ENCODE assay signal across 8 cellular contexts in the genomic region with DNA sequence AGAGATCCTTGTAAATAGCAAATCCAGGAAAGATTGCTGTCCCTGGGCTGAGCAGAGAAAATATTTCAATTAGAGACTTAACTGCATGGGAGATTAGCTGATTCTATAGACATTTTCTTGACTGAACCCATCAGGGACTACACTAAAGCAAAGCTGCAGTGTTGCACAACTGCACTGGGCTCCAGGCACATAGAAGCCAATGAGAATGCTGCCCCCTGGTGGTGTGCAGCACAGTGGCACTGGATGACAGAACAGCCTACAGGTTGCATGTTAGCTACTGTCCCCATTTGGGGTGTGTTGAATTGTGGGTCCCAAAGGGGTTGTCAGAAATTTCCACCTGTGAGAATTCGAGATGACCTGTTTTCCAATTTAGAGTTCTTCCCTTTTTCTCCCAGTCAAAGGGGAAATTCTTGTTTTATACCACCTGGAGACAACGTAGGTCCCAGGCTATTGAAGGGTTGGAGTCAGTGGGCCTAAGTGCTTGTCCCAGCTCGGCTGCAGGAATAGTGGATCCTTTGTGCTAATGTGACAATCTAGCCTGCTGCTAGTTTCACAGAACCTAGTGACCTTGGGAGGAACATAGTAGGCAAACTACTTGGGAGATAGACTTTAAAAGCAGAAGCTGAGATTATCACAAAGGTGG.
DNase-seq lines count a peak whose midpoint lies in the region; ATAC-seq and TF ChIP-seq lines count a peak whose summit lies in the region.

No MANE protein-coding gene starts in this region.

- no peaks in the 10 kb centered on the region for H3K4me1 Mint-ChIP-seq in activated CD8-positive, alpha-beta T cell treated with anti-CD3 and anti-CD28 coated beads, Interleukin-2, amount 10 ng/mL, durations not matched to agents 7 days and 5 days (ENCODE audit: low read depth)

- H3K4me3 ChIP-seq in BE2C (ENCODE audit: low read depth, low read length) (no peak overlapping the region), fibroblast of mammary gland (ENCODE audit: control insufficient read depth, low read depth, low read length) (no peak overlapping the region), vagina (no peak overlapping the region)

- TF ChIP-seq POLR2A in vagina (IDR thresholded peaks at IDR 0.05): no peak

- H3K27ac ChIP-seq in vagina: no peak overlapping the region

- POLR2A ChIA-PET in activated CD8-positive, alpha-beta T cell treated with anti-CD3 and anti-CD28 coated beads, Interleukin-2, amount 10 ng/mL, durations not matched to agents 7 days and 5 days (lab: Charles Lee): no interaction called here

- peak; percentile 75 for DNase-seq in BE2C
- peak; percentile 71 for DNase-seq in H4 (ENCODE audit: low spot score)
- peak; percentile 86 for DNase-seq in NCI-H460 (ENCODE audit: extremely low read depth, low read depth)
- peak; percentile 66 for DNase-seq in activated CD8-positive, alpha-beta T cell treated with anti-CD3 and anti-CD28 coated beads, Interleukin-2, amount 10 ng/mL, durations not matched to agents 7 days and 5 days
- peak; percentile 74 for DNase-seq in fibroblast of mammary gland (ENCODE audit: low read depth)
- peak; percentile 38 for DNase-seq in omental fat pad (ENCODE audit: low spot score)
- DNase-seq in vagina (ENCODE audit: extremely low spot score in 2 of 2): no peak
- no peak for DNase-seq in GF-D8 (lab: John Stamatoyannopoulos, UW)

- H3K27me3 Mint-ChIP-seq in activated CD8-positive, alpha-beta T cell treated with anti-CD3 and anti-CD28 coated beads, Interleukin-2, amount 10 ng/mL, durations not matched to agents 7 days and 5 days (ENCODE audit: low read depth): peaks cover 20% of the 10 kb centered on the region

- CTCF ChIA-PET in activated CD8-positive, alpha-beta T cell treated with anti-CD3 and anti-CD28 coated beads, Interleukin-2, amount 10 ng/mL, durations not matched to agents 7 days and 5 days (lab: Charles Lee): interaction anchor here (0.7 to 2.5 kb wide), 12 partner anchors 9 to 256 kb away, joined by 3 to 20 read pairs (median 4); no protein-coding TSS in a partner anchor

- H3K36me3 ChIP-seq in BE2C: no peaks in the 10 kb centered on the region
- no peaks in the 10 kb centered on the region for H3K36me3 ChIP-seq in vagina

- H3K9me3 Mint-ChIP-seq in activated CD8-positive, alpha-beta T cell treated with anti-CD3 and anti-CD28 coated beads, Interleukin-2, amount 10 ng/mL, durations not matched to agents 7 days and 5 days (ENCODE audit: insufficient read depth): no peaks in the 10 kb centered on the region

- no peak overlapping the region for H3K4me3 Mint-ChIP-seq in activated CD8-positive, alpha-beta T cell treated with anti-CD3 and anti-CD28 coated beads, Interleukin-2, amount 10 ng/mL, durations not matched to agents 7 days and 5 days

- no peaks in the 10 kb centered on the region for H3K36me3 Mint-ChIP-seq in activated CD8-positive, alpha-beta T cell treated with anti-CD3 and anti-CD28 coated beads, Interleukin-2, amount 10 ng/mL, durations not matched to agents 7 days and 5 days (ENCODE audit: low read depth)

- intact Hi-C loops in vagina (cut with DNase I): no loop called here

- peak; percentile 81 for ATAC-seq in activated CD8-positive, alpha-beta T cell treated with anti-CD3 and anti-CD28 coated beads, Interleukin-2, amount 10 ng/mL, durations not matched to agents 7 days and 5 days
- no peak for ATAC-seq in omental fat pad (ENCODE audit: low FRiP score)

- H3K4me1 ChIP-seq in BE2C (no peaks in the 10 kb centered on the region), vagina (no peaks in the 10 kb centered on the region)

- H3K27me3 ChIP-seq in BE2C (no peaks in the 10 kb centered on the region; the same call in 1 of the 2 replicates), vagina (no peaks in the 10 kb centered on the region)

- no peaks in the 10 kb centered on the region for H3K9me3 ChIP-seq in BE2C
- no peaks in the 10 kb centered on the region for H3K9me3 ChIP-seq in vagina

- peak; percentile 97 for TF ChIP-seq CTCF in BE2C (IDR thresholded peaks at IDR 0.05; ENCODE audit: low read depth, low read length)
- TF ChIP-seq CTCF in fibroblast of mammary gland (conservative IDR thresholded peaks at IDR 0.05; ENCODE audit: control insufficient read depth, insufficient read depth, low read depth, low read length): peak; percentile 92
- TF ChIP-seq CTCF in omental fat pad (IDR thresholded peaks at IDR 0.05): peak in 1 of 3 donors; percentile 52
- peak; percentile 7 to 34 (median 18) for TF ChIP-seq CTCF in vagina (IDR thresholded peaks at IDR 0.05)

- H3K27ac Mint-ChIP-seq in activated CD8-positive, alpha-beta T cell treated with anti-CD3 and anti-CD28 coated beads, Interleukin-2, amount 10 ng/mL, durations not matched to agents 7 days and 5 days: no peak overlapping the region

Comparison
In these comparisons a context has a peak if more than half of its experiments do, and no peak if none do; other contexts are left out.
1. DNase-seq: peak in BE2C (single experiment), H4 (single experiment), NCI-H460 (single experiment), activated CD8-positive, alpha-beta T cell treated with anti-CD3 and anti-CD28 coated beads, Interleukin-2, amount 10 ng/mL, durations not matched to agents 7 days and 5 days (single experiment), fibroblast of mammary gland (single experiment) and omental fat pad (single experiment); none in vagina (0 of 2) and GF-D8 (single experiment).